In genomic region chrX:20432048-20432447, GRCh38 we compare ENCODE assay signal across 21 cellular contexts.
DNase-seq lines count a peak whose midpoint lies in the region; ATAC-seq, FAIRE-seq and TF ChIP-seq lines count a peak whose summit lies in the region.
"Had no signal": no experiment of that assay in that cellular context is flagged by ENCODE, and none has a peak within 500 bp of the region (broad histone marks: within the 10 kb centered on the region; RNA-seq: fewer than 3 reads in every experiment).

No MANE protein-coding gene starts in this region.

- TF ChIP-seq EP300 in HepG2 (IDR thresholded peaks at IDR 0.05; ENCODE audit: low read depth in 2 of 2, low read length in 2 of 2) (no peak), HepG2 (CRISPR knock-in tag; IDR thresholded peaks at IDR 0.05; ENCODE audit: borderline replicate concordance) (no peak)

- DNase-seq in HepG2 (ENCODE audit: low spot score) (no peak), right lobe of liver (no peak), SW480 (ENCODE audit: low spot score) (peak; percentile 42), fibroblast of mammary gland (ENCODE audit: low read depth) (peak; percentile 26), urothelium cell line (ENCODE audit: low spot score) (peak; percentile 19), tibial artery (no peak)
- no peak for DNase-seq in T-helper 2 cell treated with Interferon-gamma antibody and Interleukin-4, amounts not matched to agents 5 μg/mL and 100 μg/mL, for 36 hours (ENCODE audit: low spot score)
- DNase-seq: activated CD4-positive, alpha-beta memory T cell treated with anti-CD3 and anti-CD28 coated beads, Interleukin-2, amount 10 ng/mL, durations not matched to agents 7 days and 5 days; activated naive CD4-positive, alpha-beta T cell treated with anti-CD3 and anti-CD28 coated beads for 36 hours; activated T-cell treated with anti-CD3 and anti-CD28 coated beads, Interleukin-2, amount 50 U/mL, for 1 hour; left cardiac atrium; NCI-H1092 treated with DMSO at 0.1 percent for 48 hours; NCI-H2029 treated with DMSO at 0.1 percent for 48 hours; NCI-H510A treated with DMSO at 0.1 percent for 48 hours had no signal

- H3K27me3 ChIP-seq in HepG2 (ENCODE audit: control insufficient read depth in 1 of 2, insufficient read depth in 2 of 2, low read length in 2 of 2) (no peaks in the 10 kb centered on the region), right lobe of liver (peaks cover 0 to 4% of the 10 kb centered on the region in 2 donors), tibial artery (no peaks in the 10 kb centered on the region)
- H3K27me3 ChIP-seq: ascending aorta, gastroesophageal sphincter had no signal

- no peak for TF ChIP-seq POLR2A in HepG2 (IDR thresholded peaks at IDR 0.05; ENCODE audit: insufficient read depth in 1 of 2, low read depth in 2 of 2, low read length in 2 of 2)
- no peak for TF ChIP-seq POLR2A in right lobe of liver (IDR thresholded peaks at IDR 0.05)

- intact Hi-C loops in HepG2 (cut with micrococcal nuclease; ENCODE audit: unreplicated experiment) (no loop called here), right lobe of liver (cut with DNase I) (no loop called here), tibial artery (cut with DNase I; ENCODE audit: low total_unique reads) (no loop called here)

- ATAC-seq in HepG2 (no peak), right lobe of liver (no peak), HG03108 (IDR thresholded peaks at IDR 0.05; ENCODE audit: unreplicated experiment) (no peak)
- ATAC-seq: gastroesophageal sphincter, left cardiac atrium had no signal

- POLR2A ChIA-PET in HepG2 (lab: Yijun Ruan, JAX), result interaction anchor here (0.7 to 1.0 kb wide), 2 partner anchors 69 to 180 kb away, joined by 3 to 4 read pairs; no protein-coding TSS in a partner anchor

- FAIRE-seq in HepG2 (lab: Jason Lieb, UNC) (no peak), urothelium cell line (lab: Jason Lieb, UNC) (no peak)

- H3K4me1 ChIP-seq in HepG2 (ENCODE audit: insufficient read depth, low read length) (peaks cover 70% of the 10 kb centered on the region), right lobe of liver (peaks cover 0 to 9% (median 0%) of the 10 kb centered on the region in 4 donors), tibial artery (no peaks in the 10 kb centered on the region)
- H3K4me1 ChIP-seq: ascending aorta had no signal

- H3K9ac ChIP-seq in HepG2 (ENCODE audit: insufficient read depth, low read depth, low read length), result no peak overlapping the region
- H3K9ac ChIP-seq: KMS-11 had no signal

- H3K9me3 Mint-ChIP-seq in T-helper 2 cell treated with Interferon-gamma antibody and Interleukin-4, amounts not matched to agents 5 μg/mL and 100 μg/mL, for 36 hours, result no peaks in the 10 kb centered on the region
- H3K9me3 Mint-ChIP-seq: activated CD4-positive, alpha-beta memory T cell treated with anti-CD3 and anti-CD28 coated beads, Interleukin-2, amount 10 ng/mL, durations not matched to agents 7 days and 5 days; activated naive CD4-positive, alpha-beta T cell treated with anti-CD3 and anti-CD28 coated beads for 36 hours; nephron had no signal

- no peaks in the 10 kb centered on the region for H3K9me3 ChIP-seq in HepG2 (ENCODE audit: low read length)
- no peaks in the 10 kb centered on the region for H3K9me3 ChIP-seq in right lobe of liver
- H3K9me3 ChIP-seq in tibial artery, result no peaks in the 10 kb centered on the region
- H3K9me3 ChIP-seq: ascending aorta, gastroesophageal sphincter had no signal

- CTCF ChIA-PET in HepG2 (lab: Yijun Ruan, JAX; ENCODE audit: low intra/inter-chr PET ratio, low total read pairs), result no interaction called here

- H3K4me3 ChIP-seq in HepG2 (replicated peaks in 1 of 3; ENCODE audit: insufficient read depth in 1 of 3, low read depth in 2 of 3, low read length in 3 of 3) (no peak overlapping the region), right lobe of liver (no peak overlapping the region), fibroblast of mammary gland (ENCODE audit: control insufficient read depth, low read depth, low read length) (no peak overlapping the region), tibial artery (no peak overlapping the region)
- H3K4me3 ChIP-seq: ascending aorta, coronary artery, gastroesophageal sphincter had no signal

- H3K36me3 Mint-ChIP-seq in T-helper 2 cell treated with Interferon-gamma antibody and Interleukin-4, amounts not matched to agents 5 μg/mL and 100 μg/mL, for 36 hours (ENCODE audit: low read depth), result peaks cover 2% of the 10 kb centered on the region
- H3K36me3 Mint-ChIP-seq: CD14-positive monocyte had no signal

- H3K27me3 Mint-ChIP-seq in T-helper 2 cell treated with Interferon-gamma antibody and Interleukin-4, amounts not matched to agents 5 μg/mL and 100 μg/mL, for 36 hours (ENCODE audit: low read depth), result no peaks in the 10 kb centered on the region
- H3K27me3 Mint-ChIP-seq: activated CD4-positive, alpha-beta memory T cell treated with anti-CD3 and anti-CD28 coated beads, Interleukin-2, amount 10 ng/mL, durations not matched to agents 7 days and 5 days had no signal

- H4K20me1 ChIP-seq in HepG2 (ENCODE audit: insufficient read depth, low read length), result no peaks in the 10 kb centered on the region

- H3K4me2 ChIP-seq in HepG2 (ENCODE audit: low read depth, low read length), result no peak overlapping the region
- H3K4me2 ChIP-seq: KMS-11 had no signal

- H3K36me3 ChIP-seq in HepG2 (replicated peaks in 1 of 2; ENCODE audit: control insufficient read depth in 1 of 2, insufficient read depth in 2 of 2, low read length in 2 of 2), result no peaks in the 10 kb centered on the region
- no peaks in the 10 kb centered on the region for H3K36me3 ChIP-seq in right lobe of liver
- no peaks in the 10 kb centered on the region for H3K36me3 ChIP-seq in tibial artery
- H3K36me3 ChIP-seq: ascending aorta, gastroesophageal sphincter had no signal

- TF ChIP-seq RAD21 in HepG2 (CRISPR knock-in tag; IDR thresholded peaks at IDR 0.05), result no peak

- H3K27ac ChIP-seq in HepG2 (ENCODE audit: extremely low read length, insufficient read depth, low read length) (no peak overlapping the region), right lobe of liver (no peak overlapping the region), tibial artery (no peak overlapping the region)
- H3K27ac ChIP-seq: ascending aorta, coronary artery, gastroesophageal sphincter, KMS-11 had no signal

- BruUV-seq in HepG2 (replicated peaks; lab: Mats Ljungman, UMichigan), result no TSS peak

- TF ChIP-seq CTCF in HepG2 (CRISPR knock-in tag; IDR thresholded peaks at IDR 0.05) (no peak), right lobe of liver (IDR thresholded peaks at IDR 0.05) (no peak), fibroblast of mammary gland (conservative IDR thresholded peaks at IDR 0.05; ENCODE audit: control insufficient read depth, insufficient read depth, low read depth, low read length) (no peak), tibial artery (IDR thresholded peaks at IDR 0.05) (no peak)

- no peak overlapping the region for H3K4me3 Mint-ChIP-seq in T-helper 2 cell treated with Interferon-gamma antibody and Interleukin-4, amounts not matched to agents 5 μg/mL and 100 μg/mL, for 36 hours
- H3K4me3 Mint-ChIP-seq: activated CD4-positive, alpha-beta memory T cell treated with anti-CD3 and anti-CD28 coated beads, Interleukin-2, amount 10 ng/mL, durations not matched to agents 7 days and 5 days; activated naive CD4-positive, alpha-beta T cell treated with anti-CD3 and anti-CD28 coated beads for 36 hours; CD14-positive monocyte; nephron had no signal

- in situ Hi-C loops in HepG2 (cut with HindIII; ENCODE audit: extremely low pct_ligation_motif_present, low pct_unique_long_range_greater_than_20kb), result no loop called here

- no peak overlapping the region for H2AFZ ChIP-seq in HepG2 (ENCODE audit: low read length)

- H3K79me2 ChIP-seq in HepG2 (ENCODE audit: insufficient read depth, low read length), result no peaks in the 10 kb centered on the region

- 77% methylated on average over 3 of the region's 3 CpGs for WGBS in HepG2 (ENCODE audit: low lambda C conversion rate)
- WGBS in right lobe of liver (ENCODE audit: insufficient coverage, low coverage, low lambda C conversion rate, missing lambda C conversion rate), result 30% methylated on average over 3 of the region's 3 CpGs

- H3K4me1 Mint-ChIP-seq in T-helper 2 cell treated with Interferon-gamma antibody and Interleukin-4, amounts not matched to agents 5 μg/mL and 100 μg/mL, for 36 hours (ENCODE audit: low read depth), result peaks cover 23% of the 10 kb centered on the region
- H3K4me1 Mint-ChIP-seq: nephron had no signal

- no peak overlapping the region for H3K27ac Mint-ChIP-seq in T-helper 2 cell treated with Interferon-gamma antibody and Interleukin-4, amounts not matched to agents 5 μg/mL and 100 μg/mL, for 36 hours
- H3K27ac Mint-ChIP-seq: activated CD4-positive, alpha-beta memory T cell treated with anti-CD3 and anti-CD28 coated beads, Interleukin-2, amount 10 ng/mL, durations not matched to agents 7 days and 5 days; activated naive CD4-positive, alpha-beta T cell treated with anti-CD3 and anti-CD28 coated beads for 36 hours; nephron had no signal

TF ChIP-seq in HepG2, 621 proteins besides CTCF, POLR2A, EP300 and RAD21 (continues in another document):
- TF ChIP-seq ZNF792 (CRISPR knock-in tag; IDR thresholded peaks at IDR 0.05) (no peak), ZBTB33 (CRISPR knock-in tag; IDR thresholded peaks at IDR 0.05) (0 out of 2 replicates have a peak, but pooled peaks have one; percentile 20), TAF15 (IDR thresholded peaks at IDR 0.05; ENCODE audit: low read depth, low read length, poor library complexity, severe bottlenecking) (no peak), PCBP1 (IDR thresholded peaks at IDR 0.05; ENCODE audit: borderline replicate concordance, low read depth, low read length) (no peak), PHF21A (CRISPR knock-in tag; IDR thresholded peaks at IDR 0.05) (no peak), TOE1 (CRISPR knock-in tag; IDR thresholded peaks at IDR 0.05) (no peak), ASH2L (IDR thresholded peaks at IDR 0.05; ENCODE audit: insufficient read length, low read depth, low read length) (no peak)

Comparison
In these comparisons a context has a peak if more than half of its experiments do, and no peak if none do; other contexts are left out.
1. DNase-seq: peak in SW480 (single experiment), fibroblast of mammary gland (single experiment) and urothelium cell line (single experiment); none in HepG2 (single experiment), right lobe of liver (0 of 3), tibial artery (0 of 2) and T-helper 2 cell treated with Interferon-gamma antibody and Interleukin-4, amounts not matched to agents 5 μg/mL and 100 μg/mL, for 36 hours (single experiment).